ENCODE assay signal across 26 cellular contexts in the genomic region with DNA sequence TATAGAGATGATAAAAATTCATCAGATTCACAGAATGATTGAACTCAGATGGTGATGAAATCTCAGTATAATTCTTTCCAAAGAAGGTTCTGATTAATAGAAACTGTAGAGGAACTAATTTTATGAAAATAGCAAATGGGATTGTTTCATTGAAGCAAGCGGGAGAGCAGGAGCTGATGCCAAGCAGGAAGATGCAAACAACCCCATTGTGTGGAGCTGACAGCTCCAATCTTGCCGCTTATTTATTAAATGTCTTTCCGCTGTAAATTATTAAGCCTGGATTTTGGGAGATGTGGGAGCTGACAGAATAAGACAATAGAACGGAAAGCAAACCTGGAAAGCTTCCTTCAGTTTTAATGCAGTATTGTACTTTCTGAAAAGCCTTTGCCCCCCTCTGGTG. TPM values are rescaled to one million over a fixed set of nuclear protein-coding genes. Genes with fewer than 3 reads are reported as not detected.
"Had no signal": no experiment of that assay in that cellular context is flagged by ENCODE, and none has a peak within 500 bp of the region (broad histone marks: within the 10 kb centered on the region; RNA-seq: fewer than 3 reads in every experiment).

No MANE protein-coding gene starts in this region.

- H3K4me1 Mint-ChIP-seq: IgD-negative memory B cell had no signal

- H3K36me3 Mint-ChIP-seq: IgD-negative memory B cell had no signal

- H3K4me3 ChIP-seq: K562 had no signal

- H3K4me3 Mint-ChIP-seq: IgD-negative memory B cell had no signal

- H3K27ac ChIP-seq: HL-60, KMS-11, RWPE1 had no signal

- H3K27ac Mint-ChIP-seq: IgD-negative memory B cell had no signal

- DNase-seq: Kasumi-1; NCI-H1092; NCI-H1105 treated with DMSO at 0.1 percent for 48 hours; NCI-H1417 treated with DMSO at 0.1 percent for 48 hours; NCI-H146; NCI-H1694 treated with DMSO at 0.1 percent for 48 hours; NCI-H1930; NCI-H2081; NCI-H2107; NCI-H2227 treated with DMSO at 0.1 percent for 48 hours; NCI-H524; NCI-H526 treated with DMSO at 0.1 percent for 48 hours; NCI-H748 treated with DMSO at 0.1 percent for 48 hours; NK-92 treated with Interleukin-12 subunit alpha and Interleukin-12 subunit beta, amount 100 ng/mL, for 24 hours; PC-3; SHP77; SK-N-SH; SW 1271 had no signal

- H3K9me2 ChIP-seq: SK-N-SH had no signal

- H3K9me3 ChIP-seq: SK-N-SH had no signal

- H3K4me2 ChIP-seq: KMS-11, SK-N-SH had no signal

- H3K9ac ChIP-seq: KMS-11, SK-N-SH had no signal

RNA-seq across cellular contexts. Expression of a gene that starts 47.1 kb away (rescaled TPM):
- total RNA-seq: K562, M059J, NCI-H460, OCI-LY7, PC-3 had no signal
- polyA plus RNA-seq: IgD-negative memory B cell, K562 had no signal
